Comparison of ENCODE assay signal across 8 cellular contexts in genomic region chr20:44089987-44090674, GRCh38.
DNase-seq lines count a peak whose midpoint lies in the region; ATAC-seq and TF ChIP-seq lines count a peak whose summit lies in the region.

No MANE protein-coding gene starts in this region.

- H3K4me1 ChIP-seq in HEK293 (ENCODE audit: control insufficient read depth, insufficient read depth, low read length) (no peaks in the 10 kb centered on the region), RWPE2 (ENCODE audit: insufficient read depth, poor library complexity, severe bottlenecking) (peaks cover 17% of the 10 kb centered on the region)

- H3K27ac ChIP-seq in HEK293 (ENCODE audit: extremely low read depth, low read depth, low read length) (no peak overlapping the region), RWPE2 (ENCODE audit: poor library complexity, severe bottlenecking) (peak overlapping the region; percentile 2)

- DNase-seq in CD1c-positive myeloid dendritic cell (ENCODE audit: extremely low spot score) (peak; percentile 26), RWPE2 (ENCODE audit: low spot score) (peak; percentile 79), kidney tubule cell (ENCODE audit: low spot score) (peak; percentile 50), ecto neural progenitor cell (ENCODE audit: low spot score) (no peak)

- H3K4me3 ChIP-seq in HEK293 (ENCODE audit: low read depth, low read length) (no peak overlapping the region), RWPE2 (ENCODE audit: severe bottlenecking) (no peak overlapping the region)

- H3K9me3 ChIP-seq in HEK293 (ENCODE audit: control insufficient read depth, insufficient read depth, low read depth, low read length) (no peaks in the 10 kb centered on the region), RWPE2 (ENCODE audit: severe bottlenecking) (no peaks in the 10 kb centered on the region)

- H3K36me3 ChIP-seq in HEK293 (ENCODE audit: control insufficient read depth in 2 of 2, insufficient read depth in 1 of 2, low read length in 2 of 2) = no peaks in the 10 kb centered on the region
- H3K36me3 ChIP-seq in RWPE2 (ENCODE audit: low read depth) = no peaks in the 10 kb centered on the region

- ATAC-seq in RWPE2 (ENCODE audit: low read depth) (peak; percentile 75), HG03095 (IDR thresholded peaks at IDR 0.05; ENCODE audit: unreplicated experiment) (no peak), HG03039 (IDR thresholded peaks at IDR 0.05; ENCODE audit: unreplicated experiment) (no peak), GM21576 (IDR thresholded peaks at IDR 0.05; ENCODE audit: unreplicated experiment) (no peak)

- no peaks in the 10 kb centered on the region for H3K27me3 ChIP-seq in RWPE2 (ENCODE audit: insufficient read depth, poor library complexity, severe bottlenecking)

- TF ChIP-seq CTCF in HEK293 (tag by site-specific recombination; IDR thresholded peaks at IDR 0.05) (no peak), RWPE2 (IDR thresholded peaks at IDR 0.05; ENCODE audit: poor library complexity, severe bottlenecking) (no peak)

- CTCF ChIA-PET in HEK293 (lab: Yijun Ruan, JAX) = interaction anchor here (0.7 to 4.1 kb wide), 4 partner anchors 10 to 552 kb away, joined by 3 to 20 read pairs (median 9); no protein-coding TSS in a partner anchor

- POLR2A ChIA-PET in HEK293 (lab: Yijun Ruan, JAX) = interaction anchor here (1.2 to 1.3 kb wide), 2 partner anchors 100 to 422 kb away, joined by 3 read pairs; no protein-coding TSS in a partner anchor

TF ChIP-seq in HEK293, 187 proteins besides CTCF, POLR2A, EP300 and RAD21:
- TF ChIP-seq ZNF510 (tag by site-specific recombination; IDR thresholded peaks at IDR 0.05; ENCODE audit: insufficient replicate concordance) (no peak), RBAK (tag by site-specific recombination; IDR thresholded peaks at IDR 0.05) (peak; percentile 91), SP2 (tag by site-specific recombination; IDR thresholded peaks at IDR 0.05) (peak; percentile 19; the same call in 1 of the 2 replicates), GFI1B (tag by site-specific recombination; IDR thresholded peaks at IDR 0.05) (0 out of 2 replicates have a peak, but pooled peaks have one; percentile 23), ZNF660 (tag by site-specific recombination; IDR thresholded peaks at IDR 0.05) (no peak), TRIM28 (IDR thresholded peaks at IDR 0.05; ENCODE audit: borderline replicate concordance, low read length) (peak; percentile 74; the same call in 1 of the 2 replicates), SETDB1 (IDR thresholded peaks at IDR 0.05; ENCODE audit: insufficient read length, low read length) (peak; percentile 13), ZNF157 (tag by site-specific recombination; IDR thresholded peaks at IDR 0.05) (no peak), ZXDB (tag by site-specific recombination; IDR thresholded peaks at IDR 0.05) (no peak), ZIC2 (tag by site-specific recombination; IDR thresholded peaks at IDR 0.05) (peak; percentile 84), ZNF664 (tag by site-specific recombination; IDR thresholded peaks at IDR 0.05) (0 out of 2 replicates have a peak, but pooled peaks have one; percentile 27), ZNF610 (tag by site-specific recombination; IDR thresholded peaks at IDR 0.05; ENCODE audit: borderline replicate concordance) (no peak), ZNF341 (tag by site-specific recombination; IDR thresholded peaks at IDR 0.05; ENCODE audit: low read depth) (peak; percentile 84), ZBTB17 (tag by site-specific recombination; IDR thresholded peaks at IDR 0.05) (peak; percentile 67), EGR2 (tag by site-specific recombination; IDR thresholded peaks at IDR 0.05; ENCODE audit: low read depth) (peak; percentile 37; the same call in 1 of the 2 replicates), ZFHX2 (tag by site-specific recombination; conservative IDR thresholded peaks at IDR 0.05) (0 out of 2 replicates have a peak, but pooled peaks have one; percentile 26), SCRT2 (tag by site-specific recombination; IDR thresholded peaks at IDR 0.05) (0 out of 2 replicates have a peak, but pooled peaks have one; percentile 9)
- TF ChIP-seq, protein P1, sequence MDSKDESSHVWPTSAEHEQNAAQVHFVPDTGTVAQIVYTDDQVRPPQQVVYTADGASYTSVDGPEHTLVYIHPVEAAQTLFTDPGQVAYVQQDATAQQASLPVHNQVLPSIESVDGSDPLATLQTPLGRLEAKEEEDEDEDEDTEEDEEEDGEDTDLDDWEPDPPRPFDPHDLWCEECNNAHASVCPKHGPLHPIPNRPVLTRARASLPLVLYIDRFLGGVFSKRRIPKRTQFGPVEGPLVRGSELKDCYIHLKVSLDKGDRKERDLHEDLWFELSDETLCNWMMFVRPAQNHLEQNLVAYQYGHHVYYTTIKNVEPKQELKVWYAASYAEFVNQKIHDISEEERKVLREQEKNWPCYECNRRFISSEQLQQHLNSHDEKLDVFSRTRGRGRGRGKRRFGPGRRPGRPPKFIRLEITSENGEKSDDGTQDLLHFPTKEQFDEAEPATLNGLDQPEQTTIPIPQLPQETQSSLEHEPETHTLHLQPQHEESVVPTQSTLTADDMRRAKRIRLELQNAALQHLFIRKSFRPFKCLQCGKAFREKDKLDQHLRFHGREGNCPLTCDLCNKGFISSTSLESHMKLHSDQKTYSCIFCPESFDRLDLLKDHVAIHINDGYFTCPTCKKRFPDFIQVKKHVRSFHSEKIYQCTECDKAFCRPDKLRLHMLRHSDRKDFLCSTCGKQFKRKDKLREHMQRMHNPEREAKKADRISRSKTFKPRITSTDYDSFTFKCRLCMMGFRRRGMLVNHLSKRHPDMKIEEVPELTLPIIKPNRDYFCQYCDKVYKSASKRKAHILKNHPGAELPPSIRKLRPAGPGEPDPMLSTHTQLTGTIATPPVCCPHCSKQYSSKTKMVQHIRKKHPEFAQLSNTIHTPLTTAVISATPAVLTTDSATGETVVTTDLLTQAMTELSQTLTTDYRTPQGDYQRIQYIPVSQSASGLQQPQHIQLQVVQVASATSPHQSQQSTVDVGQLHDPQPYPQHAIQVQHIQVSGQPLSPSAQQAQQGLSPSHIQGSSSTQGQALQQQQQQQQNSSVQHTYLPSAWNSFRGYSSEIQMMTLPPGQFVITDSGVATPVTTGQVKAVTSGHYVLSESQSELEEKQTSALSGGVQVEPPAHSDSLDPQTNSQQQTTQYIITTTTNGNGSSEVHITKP (tag by site-specific recombination; IDR thresholded peaks at IDR 0.05) = peak; percentile 84
- TF ChIP-seq, protein P2, sequence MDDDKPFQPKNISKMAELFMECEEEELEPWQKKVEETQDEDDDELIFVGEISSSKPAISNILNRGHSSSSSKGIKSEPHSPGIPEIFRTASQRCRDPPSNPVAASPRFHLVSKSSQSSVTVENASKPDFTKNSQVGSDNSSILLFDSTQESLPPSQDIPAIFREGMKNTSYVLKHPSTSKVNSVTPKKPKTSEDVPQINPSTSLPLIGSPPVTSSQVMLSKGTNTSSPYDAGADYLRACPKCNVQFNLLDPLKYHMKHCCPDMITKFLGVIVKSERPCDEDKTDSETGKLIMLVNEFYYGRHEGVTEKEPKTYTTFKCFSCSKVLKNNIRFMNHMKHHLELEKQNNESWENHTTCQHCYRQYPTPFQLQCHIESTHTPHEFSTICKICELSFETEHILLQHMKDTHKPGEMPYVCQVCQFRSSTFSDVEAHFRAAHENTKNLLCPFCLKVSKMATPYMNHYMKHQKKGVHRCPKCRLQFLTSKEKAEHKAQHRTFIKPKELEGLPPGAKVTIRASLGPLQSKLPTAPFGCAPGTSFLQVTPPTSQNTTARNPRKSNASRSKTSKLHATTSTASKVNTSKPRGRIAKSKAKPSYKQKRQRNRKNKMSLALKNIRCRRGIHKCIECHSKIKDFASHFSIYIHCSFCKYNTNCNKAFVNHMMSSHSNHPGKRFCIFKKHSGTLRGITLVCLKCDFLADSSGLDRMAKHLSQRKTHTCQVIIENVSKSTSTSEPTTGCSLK (tag by site-specific recombination; IDR thresholded peaks at IDR 0.05) = no peak
- TF ChIP-seq, protein P3, sequence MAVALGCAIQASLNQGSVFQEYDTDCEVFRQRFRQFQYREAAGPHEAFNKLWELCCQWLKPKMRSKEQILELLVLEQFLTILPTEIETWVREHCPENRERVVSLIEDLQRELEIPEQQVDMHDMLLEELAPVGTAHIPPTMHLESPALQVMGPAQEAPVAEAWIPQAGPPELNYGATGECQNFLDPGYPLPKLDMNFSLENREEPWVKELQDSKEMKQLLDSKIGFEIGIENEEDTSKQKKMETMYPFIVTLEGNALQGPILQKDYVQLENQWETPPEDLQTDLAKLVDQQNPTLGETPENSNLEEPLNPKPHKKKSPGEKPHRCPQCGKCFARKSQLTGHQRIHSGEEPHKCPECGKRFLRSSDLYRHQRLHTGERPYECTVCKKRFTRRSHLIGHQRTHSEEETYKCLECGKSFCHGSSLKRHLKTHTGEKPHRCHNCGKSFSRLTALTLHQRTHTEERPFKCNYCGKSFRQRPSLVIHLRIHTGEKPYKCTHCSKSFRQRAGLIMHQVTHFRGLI (tag by site-specific recombination; IDR thresholded peaks at IDR 0.05) = no peak
